In the genomic region with DNA sequence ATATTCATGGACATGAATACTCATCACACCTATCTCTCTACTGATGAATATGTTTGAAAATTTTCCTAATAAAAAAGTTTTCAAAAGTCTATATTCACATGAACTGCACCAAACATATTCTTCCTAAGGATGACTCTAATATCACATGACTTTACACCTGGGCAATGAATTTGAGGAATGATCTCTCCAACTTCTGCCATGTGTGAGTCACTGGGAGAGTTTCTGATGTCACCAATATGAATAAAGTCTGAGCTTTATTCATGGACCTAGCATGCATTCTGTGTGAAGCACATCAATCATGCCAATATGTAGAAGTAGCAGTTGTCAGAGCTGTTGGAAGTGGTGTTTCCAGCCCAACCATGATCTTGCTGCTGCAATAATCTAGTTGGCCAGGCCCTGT, we compare ENCODE assay signal across 32 cellular contexts.
"Had no signal": no experiment of that assay in that cellular context is flagged by ENCODE, and none has a peak within 500 bp of the region (broad histone marks: within the 10 kb centered on the region; RNA-seq: fewer than 3 reads in every experiment).

No MANE protein-coding gene starts in this region.

- H3K4me1 ChIP-seq: ascending aorta, SJSA1 had no signal

- DNase-seq: activated CD4-positive, alpha-beta T cell treated with anti-CD3 and anti-CD28 coated beads for 48 hours; activated CD4-positive, alpha-beta T cell treated with anti-CD3 and anti-CD28 coated beads, Interleukin-2, amount 50 U/mL, for 4 hours; activated CD4-positive, CD25-positive, alpha-beta regulatory T cell treated with anti-CD3 and anti-CD28 coated beads, Interleukin-2, amount 50 U/mL, for 72 hours; activated CD8-positive, alpha-beta memory T cell treated with anti-CD3 and anti-CD28 coated beads, Interleukin-2, amount 10 ng/mL, durations not matched to agents 7 days and 5 days; activated effector memory CD4-positive, alpha-beta T cell treated with Interleukin-2 at 50 U/mL for 16 hours; activated naive CD4-positive, alpha-beta T cell; activated naive CD8-positive, alpha-beta T cell treated with anti-CD3 and anti-CD28 coated beads, Interleukin-2, amount 50 U/mL, for 24 hours; activated T-cell treated with anti-CD3 and anti-CD28 coated beads, Interleukin-2, amount 50 U/mL, for 24 hours; amniotic stem cell; Kasumi-1; KBM-7; NCI-H1048; NCI-H146; NCI-H187 treated with DMSO at 0.1 percent for 48 hours; NCI-H2171; NCI-H2227 treated with DMSO at 0.1 percent for 48 hours; NCI-H446 treated with DMSO at 0.1 percent for 48 hours; NCI-H524 treated with DMSO at 0.1 percent for 48 hours; NCI-H748 treated with DMSO at 0.1 percent for 48 hours; RPMI8226; SHP77; SW 1271 had no signal

- H3K4me3 ChIP-seq: ascending aorta, cardiac muscle cell, SJSA1 had no signal

- H3K4me1 Mint-ChIP-seq: activated CD8-positive, alpha-beta memory T cell treated with anti-CD3 and anti-CD28 coated beads, Interleukin-2, amount 10 ng/mL, durations not matched to agents 7 days and 5 days; activated naive CD8-positive, alpha-beta T cell treated with anti-CD3 and anti-CD28 coated beads, Interleukin-2, amount 50 U/mL, for 24 hours had no signal

- H3K9me3 ChIP-seq: ascending aorta, SJSA1 had no signal

- H3K9me3 Mint-ChIP-seq: activated naive CD4-positive, alpha-beta T cell treated with anti-CD3 and anti-CD28 coated beads, Interleukin-2, amount 50 U/mL, for 72 hours; activated naive CD8-positive, alpha-beta T cell treated with anti-CD3 and anti-CD28 coated beads, Interleukin-2, amount 50 U/mL, for 24 hours; activated T-cell treated with anti-CD3 and anti-CD28 coated beads, Interleukin-2, amount 50 U/mL, for 24 hours; activated T-helper 1 cell treated with anti-CD3 and anti-CD28 coated beads, Interleukin-12 subunit alpha, Interleukin-12 subunit beta, Interleukin-2, Interleukin-4 antibody, amounts not matched to agents 30 ng/mL and 10 ng/mL and 1 ng/mL, durations not matched to agents 14 hours and 24 hours and 36 hours; T-helper 1 cell treated with Interleukin-12 subunit alpha and Interleukin-12 subunit beta and Interleukin-4 antibody, amounts not matched to agents 30 μg/mL and 1 μg/mL, for 36 hours had no signal

- ATAC-seq: activated CD8-positive, alpha-beta memory T cell treated with anti-CD3 and anti-CD28 coated beads, Interleukin-2, amount 10 ng/mL, durations not matched to agents 7 days and 5 days; activated naive CD4-positive, alpha-beta T cell treated with anti-CD3 and anti-CD28 coated beads, Interleukin-2, amount 50 U/mL, for 72 hours; activated naive CD8-positive, alpha-beta T cell treated with anti-CD3 and anti-CD28 coated beads, Interleukin-2, amount 50 U/mL, for 24 hours; Panc1; SK-N-SH treated with all-trans-retinoic acid at 6 μM for 48 hours; WTC11 had no signal

- H3K27ac ChIP-seq: ascending aorta, cardiac muscle cell, SJSA1 had no signal

- H3K27ac Mint-ChIP-seq: activated CD8-positive, alpha-beta memory T cell treated with anti-CD3 and anti-CD28 coated beads, Interleukin-2, amount 10 ng/mL, durations not matched to agents 7 days and 5 days; activated naive CD4-positive, alpha-beta T cell treated with anti-CD3 and anti-CD28 coated beads, Interleukin-2, amount 50 U/mL, for 72 hours; activated naive CD8-positive, alpha-beta T cell treated with anti-CD3 and anti-CD28 coated beads, Interleukin-2, amount 50 U/mL, for 24 hours; activated T-cell treated with anti-CD3 and anti-CD28 coated beads, Interleukin-2, amount 50 U/mL, for 24 hours; activated T-helper 1 cell treated with anti-CD3 and anti-CD28 coated beads, Interleukin-12 subunit alpha, Interleukin-12 subunit beta, Interleukin-2, Interleukin-4 antibody, amounts not matched to agents 30 ng/mL and 10 ng/mL and 1 ng/mL, durations not matched to agents 14 hours and 24 hours and 36 hours; brain; T-helper 1 cell treated with Interleukin-12 subunit alpha and Interleukin-12 subunit beta and Interleukin-4 antibody, amounts not matched to agents 30 μg/mL and 1 μg/mL, for 36 hours; WTC11 had no signal

- H3K36me3 Mint-ChIP-seq: activated CD8-positive, alpha-beta memory T cell treated with anti-CD3 and anti-CD28 coated beads, Interleukin-2, amount 10 ng/mL, durations not matched to agents 7 days and 5 days; activated naive CD4-positive, alpha-beta T cell treated with anti-CD3 and anti-CD28 coated beads, Interleukin-2, amount 50 U/mL, for 72 hours; brain; WTC11 had no signal

- H3K27me3 ChIP-seq: ascending aorta, cardiac muscle cell, SJSA1 had no signal

- H3K36me3 ChIP-seq: ascending aorta, cardiac muscle cell, SJSA1 had no signal

- H3K27me3 Mint-ChIP-seq: brain had no signal

- H3K4me3 Mint-ChIP-seq: activated CD8-positive, alpha-beta memory T cell treated with anti-CD3 and anti-CD28 coated beads, Interleukin-2, amount 10 ng/mL, durations not matched to agents 7 days and 5 days; activated naive CD8-positive, alpha-beta T cell treated with anti-CD3 and anti-CD28 coated beads, Interleukin-2, amount 50 U/mL, for 24 hours; activated T-cell treated with anti-CD3 and anti-CD28 coated beads, Interleukin-2, amount 50 U/mL, for 24 hours; activated T-helper 1 cell treated with anti-CD3 and anti-CD28 coated beads, Interleukin-12 subunit alpha, Interleukin-12 subunit beta, Interleukin-2, Interleukin-4 antibody, amounts not matched to agents 30 ng/mL and 10 ng/mL and 1 ng/mL, durations not matched to agents 14 hours and 24 hours and 36 hours; brain; T-helper 1 cell treated with Interleukin-12 subunit alpha and Interleukin-12 subunit beta and Interleukin-4 antibody, amounts not matched to agents 30 μg/mL and 1 μg/mL, for 36 hours; WTC11 had no signal
